Comparison of ENCODE assay signal across 17 cellular contexts in genomic region chrX:110403436-110403835, GRCh38. TPM values are rescaled to one million over a fixed set of nuclear protein-coding genes. Genes with fewer than 3 reads are reported as not detected.
DNase-seq lines count a peak whose midpoint lies in the region; ATAC-seq, FAIRE-seq and TF ChIP-seq lines count a peak whose summit lies in the region.
"Had no signal": no experiment of that assay in that cellular context is flagged by ENCODE, and none has a peak within 500 bp of the region (broad histone marks: within the 10 kb centered on the region; RNA-seq: fewer than 3 reads in every experiment).

No MANE protein-coding gene starts in this region.

- H3K4me3 ChIP-seq in astrocyte (ENCODE audit: insufficient read depth, low read depth, low read length) (no peak overlapping the region), skeletal muscle satellite cell (ENCODE audit: low read length) (no peak overlapping the region)
- H3K4me3 ChIP-seq: HAP-1, SK-N-MC had no signal

- H4K20me1 ChIP-seq in astrocyte (ENCODE audit: insufficient read depth, low read length) = no peaks in the 10 kb centered on the region

- TF ChIP-seq CTCF in astrocyte (IDR thresholded peaks at IDR 0.05; ENCODE audit: insufficient read depth, low read depth, low read length) = no peak
- TF ChIP-seq CTCF in foreskin keratinocyte (conservative IDR thresholded peaks at IDR 0.05) = no peak
- no peak for TF ChIP-seq CTCF in GM20000 (IDR thresholded peaks at IDR 0.05; ENCODE audit: extremely low read depth, missing control alignments)

- H3K36me3 Mint-ChIP-seq in astrocyte (ENCODE audit: low read depth, unreplicated experiment) = no peaks in the 10 kb centered on the region
- no peaks in the 10 kb centered on the region for H3K36me3 Mint-ChIP-seq in stimulated activated naive B cell treated with anti-CD40 and anti-IgM and Interleukin-4, amounts not matched to agents 10 μg/mL and 1 μg/mL and 100 μg/mL, for 72 hours

- H3K27me3 Mint-ChIP-seq in astrocyte (ENCODE audit: low read depth, unreplicated experiment) = no peaks in the 10 kb centered on the region
- peaks cover 0 to 11% of the 10 kb centered on the region in 2 donors for H3K27me3 Mint-ChIP-seq in stimulated activated naive B cell treated with anti-CD40 and anti-IgM and Interleukin-4, amounts not matched to agents 10 μg/mL and 1 μg/mL and 100 μg/mL, for 72 hours

- H3K36me3 ChIP-seq in astrocyte (ENCODE audit: insufficient read depth, low read length) (no peaks in the 10 kb centered on the region), skeletal muscle satellite cell (ENCODE audit: insufficient read depth, low read length) (no peaks in the 10 kb centered on the region)
- H3K36me3 ChIP-seq: HAP-1 had no signal

- no peak for FAIRE-seq in astrocyte (lab: Jason Lieb, UNC)

- H3K27ac Mint-ChIP-seq in astrocyte (ENCODE audit: unreplicated experiment) = peak overlapping the region; percentile 78
- H3K27ac Mint-ChIP-seq in stimulated activated naive B cell treated with anti-CD40 and anti-IgM and Interleukin-4, amounts not matched to agents 10 μg/mL and 1 μg/mL and 100 μg/mL, for 72 hours = no peak overlapping the region

- H3K27me3 ChIP-seq in astrocyte (ENCODE audit: insufficient read depth, low read length) = no peaks in the 10 kb centered on the region
- H3K27me3 ChIP-seq in foreskin keratinocyte = no peaks in the 10 kb centered on the region
- peaks cover 3% of the 10 kb centered on the region for H3K27me3 ChIP-seq in skeletal muscle satellite cell (ENCODE audit: control insufficient read depth, insufficient read depth, low read length)

- no peak overlapping the region for H3K4me3 Mint-ChIP-seq in astrocyte (ENCODE audit: unreplicated experiment)
- H3K4me3 Mint-ChIP-seq in stimulated activated naive B cell treated with anti-CD40 and anti-IgM and Interleukin-4, amounts not matched to agents 10 μg/mL and 1 μg/mL and 100 μg/mL, for 72 hours = no peak overlapping the region

- no peak overlapping the region for H2AFZ ChIP-seq in astrocyte (ENCODE audit: low read depth, low read length)

- H3K9ac ChIP-seq in astrocyte (ENCODE audit: low read length) = peak overlapping the region; percentile 46
- H3K9ac ChIP-seq in skeletal muscle satellite cell (ENCODE audit: low read depth, low read length) = peak overlapping the region; percentile 40

- H3K9me3 Mint-ChIP-seq in astrocyte (ENCODE audit: unreplicated experiment) = no peaks in the 10 kb centered on the region
- H3K9me3 Mint-ChIP-seq in stimulated activated naive B cell treated with anti-CD40 and anti-IgM and Interleukin-4, amounts not matched to agents 10 μg/mL and 1 μg/mL and 100 μg/mL, for 72 hours = no peaks in the 10 kb centered on the region

- H3K9me3 ChIP-seq in astrocyte (ENCODE audit: insufficient read depth, low read depth, low read length) (no peaks in the 10 kb centered on the region), skeletal muscle satellite cell (replicated peaks; ENCODE audit: low read length) (no peaks in the 10 kb centered on the region)
- H3K9me3 ChIP-seq: HAP-1 had no signal

- no peaks in the 10 kb centered on the region for H3K79me2 ChIP-seq in astrocyte (ENCODE audit: insufficient read depth, low read length)

- DNase-seq in HS-27A (ENCODE audit: low read depth) (peak; percentile 46), astrocyte (ENCODE audit: low read depth) (peak; percentile 65), foreskin keratinocyte (no peak), GM20000 (ENCODE audit: low spot score) (no peak)
- no peak for DNase-seq in central memory CD4-positive, alpha-beta T cell
- DNase-seq in stimulated activated naive B cell treated with anti-CD40 and anti-IgM and Interleukin-4, amounts not matched to agents 10 μg/mL and 1 μg/mL and 100 μg/mL, for 72 hours = no peak
- DNase-seq: KBM-7, MV-4-11, NCI-H1417 treated with DMSO at 0.1 percent for 48 hours, NCI-H1930, NCI-H510A, NCI-H774, Right ventricle myocardium superior had no signal

- ATAC-seq in foreskin keratinocyte (no peak), HG02870 (IDR thresholded peaks at IDR 0.05; ENCODE audit: unreplicated experiment) (no peak)
- ATAC-seq in stimulated activated naive B cell treated with anti-CD40 and anti-IgM and Interleukin-4, amounts not matched to agents 10 μg/mL and 1 μg/mL and 100 μg/mL, for 72 hours (replicated peaks) = no peak

- H3K4me2 ChIP-seq in astrocyte (ENCODE audit: low read length) = peak overlapping the region; percentile 44
- no peak overlapping the region for H3K4me2 ChIP-seq in skeletal muscle satellite cell (ENCODE audit: low read length)

- H3K4me1 ChIP-seq in astrocyte (ENCODE audit: insufficient read depth, low read length) = peaks cover 22% of the 10 kb centered on the region
- H3K4me1 ChIP-seq in foreskin keratinocyte = peaks cover 23% of the 10 kb centered on the region
- H3K4me1 ChIP-seq in skeletal muscle satellite cell (ENCODE audit: control insufficient read depth, insufficient read depth, low read length) = peaks cover 25% of the 10 kb centered on the region

- peak overlapping the region; percentile 50 for H3K27ac ChIP-seq in astrocyte (ENCODE audit: low read depth, low read length)
- peak overlapping the region; percentile 83 for H3K27ac ChIP-seq in foreskin keratinocyte
- H3K27ac ChIP-seq: SK-N-MC had no signal

- H3K4me1 Mint-ChIP-seq in astrocyte (ENCODE audit: low read depth, unreplicated experiment) = peaks cover 14% of the 10 kb centered on the region
- H3K4me1 Mint-ChIP-seq in stimulated activated naive B cell treated with anti-CD40 and anti-IgM and Interleukin-4, amounts not matched to agents 10 μg/mL and 1 μg/mL and 100 μg/mL, for 72 hours = peaks cover 2 to 5% of the 10 kb centered on the region in 2 donors

RNA-seq across cellular contexts. Expression of gene RTL9, which starts 44.8 kb away (rescaled TPM):
- total RNA-seq in astrocyte (0.91 and 0.94 TPM in 2 replicates), foreskin keratinocyte (0.07 and 0.11 TPM in 2 replicates)
- polyA plus RNA-seq in foreskin keratinocyte = 0.03 TPM in 2 replicates
- total RNA-seq in skeletal muscle satellite cell (2012; rRNA removed) = 0.25 and 0.44 TPM in 2 replicates

Comparison
In these comparisons a context has a peak if more than half of its experiments do, and no peak if none do; other contexts are left out.
1. DNase-seq: peak in HS-27A (single experiment) and astrocyte (single experiment); none in foreskin keratinocyte (0 of 2), central memory CD4-positive, alpha-beta T cell (single experiment), stimulated activated naive B cell treated with anti-CD40 and anti-IgM and Interleukin-4, amounts not matched to agents 10 μg/mL and 1 μg/mL and 100 μg/mL, for 72 hours (single experiment) and GM20000 (single experiment).